9 cellular contexts compared by ENCODE assay signal in genomic region chr17:4899341-4900230, GRCh38. TPM values are rescaled to one million over a fixed set of nuclear protein-coding genes. Genes with fewer than 3 reads are reported as not detected.
DNase-seq lines count a peak whose midpoint lies in the region; ATAC-seq and TF ChIP-seq lines count a peak whose summit lies in the region.
"Had no signal": no experiment of that assay in that cellular context is flagged by ENCODE, and none has a peak within 500 bp of the region (broad histone marks: within the 10 kb centered on the region; RNA-seq: fewer than 3 reads in every experiment).

Gene C17orf107, plus strand, starts transcription at chr17:4899536. Its CDS starts 227 bp downstream, at chr17:4899763.

- intact Hi-C loops in left lung (cut with DNase I): loop anchor here in 1 of 2 donors (10.0 kb wide), 2 partner anchors 75 to 195 kb away; partner anchors contain the start of gene PELP1

- peak within 1 kb of the TSS; percentile 3; the same call in 1 of the 2 replicates for H3K27ac ChIP-seq in C4-2B
- H3K27ac ChIP-seq in cingulate gyrus (ENCODE audit: low read depth, low read length): peak within 1 kb of the TSS; percentile 2
- H3K27ac ChIP-seq in left lung: peak within 1 kb of the TSS; percentile 36 to 60

- H3K9me3 ChIP-seq in left lung: no peaks in the 10 kb centered on the region

- peak within 1 kb of the TSS; percentile 42 to 54 for H3K4me3 ChIP-seq in left lung

- ATAC-seq in HG03045 (IDR thresholded peaks at IDR 0.05; ENCODE audit: unreplicated experiment) (peak; percentile 58), left lung (peak; percentile 72)
- ATAC-seq: HCT116 had no signal

- DNase-seq in activated CD4-positive, alpha-beta T cell treated with anti-CD3 and anti-CD28 coated beads for 48 hours: peak; percentile 97
- DNase-seq in left lung (peak; percentile 92 to 97), SKM-1 treated with dmso at 0.1 percent for 144 hours (lab: John Stamatoyannopoulos, UW; ENCODE audit: unreplicated experiment) (no peak), SW 1271 (lab: John Stamatoyannopoulos, UW) (no peak)
- DNase-seq in stimulated activated CD4-positive, alpha-beta T cell treated with anti-CD3 and anti-CD28 coated beads, Interleukin-2, amount 100 ng/mL, for 48 hours: peak; percentile 93 to 95

- peaks cover 11 to 48% of the 10 kb centered on the region in 2 donors for H3K4me1 ChIP-seq in left lung

- TF ChIP-seq CTCF in C4-2B (conservative IDR thresholded peaks at IDR 0.05): no peak
- TF ChIP-seq CTCF in left lung (IDR thresholded peaks at IDR 0.05): no peak

- peaks cover 0 to 21% of the 10 kb centered on the region in 2 donors for H3K27me3 ChIP-seq in left lung

- peaks cover 0 to 30% of the 10 kb centered on the region in 2 donors for H3K36me3 ChIP-seq in left lung

RNA-seq across cellular contexts. Expression of gene C17orf107, which starts in this region (rescaled TPM):
- total RNA-seq in left lung: 1 to 10 TPM; 2.0 to 5.3 TPM

Comparison
In these comparisons a context has a peak if more than half of its experiments do, and no peak if none do; other contexts are left out.
1. DNase-seq: peak in activated CD4-positive, alpha-beta T cell treated with anti-CD3 and anti-CD28 coated beads for 48 hours (single experiment), left lung (2 of 2) and stimulated activated CD4-positive, alpha-beta T cell treated with anti-CD3 and anti-CD28 coated beads, Interleukin-2, amount 100 ng/mL, for 48 hours (2 of 2); none in SKM-1 treated with dmso at 0.1 percent for 144 hours (single experiment) and SW 1271 (0 of 2).
2. Peak in every context shown above with its lines, with median percentiles within 50 percentile points of each other: H3K27ac ChIP-seq.